Comparison of ENCODE assay signal across 7 cellular contexts in the genomic region with DNA sequence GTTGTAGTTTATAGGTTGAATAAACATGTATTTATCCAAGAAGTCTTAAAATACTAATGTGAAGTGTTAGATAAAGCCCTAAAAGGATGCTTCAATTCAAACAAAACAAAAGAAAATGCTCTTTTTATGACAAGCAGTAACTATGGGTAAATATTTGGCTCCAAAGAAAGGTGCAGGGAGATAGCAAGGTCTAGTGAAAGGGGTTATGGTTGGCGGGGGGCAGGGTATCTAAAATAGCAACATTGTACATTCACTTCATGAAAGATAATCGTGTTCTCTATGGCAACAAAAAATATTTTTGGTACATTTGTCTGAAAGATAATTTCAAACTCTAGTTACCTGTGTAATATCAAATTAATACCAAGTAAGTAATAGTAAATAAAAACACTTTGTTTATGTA.
"Had no signal": no experiment of that assay in that cellular context is flagged by ENCODE, and none has a peak within 500 bp of the region (broad histone marks: within the 10 kb centered on the region; RNA-seq: fewer than 3 reads in every experiment).

No MANE protein-coding gene starts in this region.

- FAIRE-seq: H54, HTR-8/SVneo had no signal

- H2AFZ ChIP-seq: GM23248 had no signal

- DNase-seq: GM23248, GOT3, H9, HCEC 1CT, IMR-90 had no signal

- H3K9ac ChIP-seq: GM23248 had no signal

- H3K4me3 Mint-ChIP-seq: H9 had no signal

- H3K27ac Mint-ChIP-seq: H9 had no signal

- H3K27ac ChIP-seq: GM23248 had no signal

- H3K4me3 ChIP-seq: GM23248 had no signal

- H3K4me1 Mint-ChIP-seq: H9 had no signal
